In the genomic region with DNA sequence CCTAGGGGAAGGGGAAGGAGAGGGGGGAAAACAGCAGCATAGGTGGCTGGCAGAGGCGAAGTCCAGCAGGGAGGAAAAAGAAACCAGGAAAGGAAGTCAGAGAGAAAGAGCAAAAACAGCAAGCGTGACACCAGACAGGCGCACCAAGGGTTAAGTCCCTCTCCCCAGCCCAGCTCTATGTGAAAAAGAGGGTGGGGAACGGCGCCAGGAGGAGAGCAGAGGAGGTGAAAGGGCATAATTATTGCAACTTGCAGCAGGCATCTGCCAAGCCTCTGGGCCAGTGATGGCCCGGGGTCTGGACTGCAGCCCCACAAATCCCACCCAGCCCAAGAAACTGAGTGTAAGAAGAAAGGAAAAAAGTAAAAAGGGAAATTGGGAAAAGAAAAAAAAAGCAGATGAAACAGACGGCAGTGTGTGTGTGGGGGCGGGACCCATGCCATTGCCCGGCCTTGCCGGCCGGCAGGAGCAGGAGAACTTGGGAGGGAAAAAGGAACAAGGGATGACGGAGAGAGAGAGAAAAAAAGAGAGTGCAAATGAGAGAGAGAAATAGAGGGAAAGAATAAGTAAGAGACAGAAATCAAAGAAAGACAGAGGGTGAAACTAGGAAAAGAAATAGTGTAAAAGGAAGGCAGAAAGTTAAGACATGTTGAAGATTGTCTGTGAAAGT, we compare ENCODE assay signal across 17 cellular contexts. TPM values are rescaled to one million over a fixed set of nuclear protein-coding genes. Genes with fewer than 3 reads are reported as not detected.
DNase-seq lines count a peak whose midpoint lies in the region; ATAC-seq, FAIRE-seq and TF ChIP-seq lines count a peak whose summit lies in the region.
"Had no signal": no experiment of that assay in that cellular context is flagged by ENCODE, and none has a peak within 500 bp of the region (broad histone marks: within the 10 kb centered on the region; RNA-seq: fewer than 3 reads in every experiment).

No MANE protein-coding gene starts in this region.

- H2AFZ ChIP-seq in K562 (ENCODE audit: low read depth, low read length) = peak overlapping the region; percentile 90

- H3K9ac ChIP-seq in K562 (ENCODE audit: insufficient read depth in 1 of 2, low read depth in 2 of 2, low read length in 2 of 2) = peak overlapping the region; percentile 38 to 47; a peak in 3 of 4 replicates

- H3K4me3 ChIP-seq in K562 = no peak overlapping the region
- H3K4me3 ChIP-seq: lung, SK-N-MC, vagina had no signal

- no peaks in the 10 kb centered on the region for H3K27me3 ChIP-seq in K562 (ENCODE audit: control insufficient read depth in 2 of 2, insufficient read depth in 2 of 2, low read length in 2 of 2)
- H3K27me3 ChIP-seq: vagina had no signal

- no peak for TF ChIP-seq RAD21 in K562 (CRISPR knock-in tag; conservative IDR thresholded peaks at IDR 0.05 in 1 of 2, IDR thresholded peaks at IDR 0.05 in 1 of 2)

- FAIRE-seq in K562 (lab: Jason Lieb, UNC) = no peak

- no peaks in the 10 kb centered on the region for H3K27me3 Mint-ChIP-seq in mesothelial cell of epicardium (ENCODE audit: low read depth)
- H3K27me3 Mint-ChIP-seq: activated naive CD4-positive, alpha-beta T cell treated with anti-CD3 and anti-CD28 coated beads, Interleukin-2, amount 50 U/mL, for 24 hours had no signal

- H3K27ac Mint-ChIP-seq in mesothelial cell of epicardium = no peak overlapping the region
- H3K27ac Mint-ChIP-seq: activated naive CD4-positive, alpha-beta T cell treated with anti-CD3 and anti-CD28 coated beads, Interleukin-2, amount 50 U/mL, for 24 hours had no signal

- no peaks in the 10 kb centered on the region; the same call in 1 of the 2 replicates for H3K9me3 ChIP-seq in K562 (replicated peaks; ENCODE audit: control insufficient read depth, insufficient read depth, low read depth, low read length)
- H3K9me3 ChIP-seq: vagina had no signal

- peaks cover 11% of the 10 kb centered on the region for H3K36me3 Mint-ChIP-seq in mesothelial cell of epicardium
- H3K36me3 Mint-ChIP-seq: activated naive CD4-positive, alpha-beta T cell treated with anti-CD3 and anti-CD28 coated beads, Interleukin-2, amount 50 U/mL, for 24 hours had no signal

- H3K4me3 Mint-ChIP-seq in mesothelial cell of epicardium = peak overlapping the region; percentile 31
- H3K4me3 Mint-ChIP-seq: activated naive CD4-positive, alpha-beta T cell treated with anti-CD3 and anti-CD28 coated beads, Interleukin-2, amount 50 U/mL, for 24 hours had no signal

- peaks cover 8 to 15% of the 10 kb centered on the region in 2 experiments; a peak in 4 of 5 replicates for H3K4me1 ChIP-seq in K562 (replicated peaks in 1 of 2; ENCODE audit: control insufficient read depth in 2 of 2, insufficient read depth in 2 of 2, low read length in 2 of 2)
- H3K4me1 ChIP-seq: vagina had no signal

- peak; percentile 4 for DNase-seq in stimulated activated CD4-positive, alpha-beta T cell treated with anti-CD3 and anti-CD28 coated beads, Interleukin-15, amount 100 ng/mL, for 24 hours
- no peak for DNase-seq in stimulated activated CD4-positive, alpha-beta T cell treated with anti-CD3 and anti-CD28 coated beads, Interleukin-4, amount 100 ng/mL, for 1 hour
- DNase-seq in K562 (ENCODE audit: extremely low read depth in 1 of 4, low spot score in 3 of 4) (peak; percentile 14 to 57 (median 24)), mesothelial cell of epicardium (ENCODE audit: low spot score in 2 of 2, unreplicated experiment in 2 of 2) (no peak), LoVo (ENCODE audit: low spot score) (no peak), NCI-H510A treated with DMSO at 0.1 percent for 48 hours (lab: John Stamatoyannopoulos, UW) (no peak)
- no peak for DNase-seq in activated naive CD4-positive, alpha-beta T cell treated with Interleukin-2 at 50 U/mL for 16 hours
- DNase-seq: NCI-H1048, NCI-H748 treated with DMSO at 0.1 percent for 48 hours had no signal

- H3K4me1 Mint-ChIP-seq in mesothelial cell of epicardium = no peaks in the 10 kb centered on the region

- H3K4me2 ChIP-seq in K562 (ENCODE audit: insufficient read depth, low read length) = peak overlapping the region; percentile 51

- no peaks in the 10 kb centered on the region for H3K36me3 ChIP-seq in K562 (ENCODE audit: control insufficient read depth, insufficient read depth, low read length)
- H3K36me3 ChIP-seq: vagina had no signal

- BruUV-seq in K562 (replicated peaks; lab: Mats Ljungman, UMichigan) = no TSS peak

- intact Hi-C loops in K562 (cut with micrococcal nuclease) = loop anchor here (10.0 kb wide), 1 partner anchor 50 kb away; no protein-coding TSS in a partner anchor

- POLR2A ChIA-PET in K562 (lab: Yijun Ruan, JAX) = interaction anchor here (0.6 kb wide), 1 partner anchor 685 kb away, joined by 3 read pairs; no protein-coding TSS in a partner anchor

- no peaks in the 10 kb centered on the region for H4K20me1 ChIP-seq in K562 (replicated peaks; ENCODE audit: control insufficient read depth, insufficient read depth, low read length)

- peak; percentile 83 for ATAC-seq in K562
- no peak for ATAC-seq in GM21723 (IDR thresholded peaks at IDR 0.05; ENCODE audit: unreplicated experiment)

- in situ Hi-C loops in K562 (cut with MboI) = no loop called here

- H3K9me3 Mint-ChIP-seq in mesothelial cell of epicardium = peaks cover 69% of the 10 kb centered on the region
- H3K9me3 Mint-ChIP-seq: activated naive CD4-positive, alpha-beta T cell treated with anti-CD3 and anti-CD28 coated beads, Interleukin-2, amount 50 U/mL, for 24 hours had no signal

- no peak for TF ChIP-seq POLR2A in K562 (conservative IDR thresholded peaks at IDR 0.05)

- no peaks in the 10 kb centered on the region for H3K9me1 ChIP-seq in K562 (ENCODE audit: control insufficient read depth, insufficient read depth, low read length)

- no peak for TF ChIP-seq EP300 in K562 (IDR thresholded peaks at IDR 0.05; ENCODE audit: low read length)

- H3K27ac ChIP-seq in K562 (ENCODE audit: extremely low read depth, low read depth, low read length) = peak overlapping the region; percentile 43; the same call in 2 of the 3 replicates
- H3K27ac ChIP-seq: SK-N-MC, vagina had no signal

- WGBS in K562 (ENCODE audit: insufficient coverage, low coverage, missing lambda C conversion rate) = 5% methylated on average over 7 of the region's 12 CpGs

- TF ChIP-seq CTCF in K562 (IDR thresholded peaks at IDR 0.05 in 2 of 3, conservative IDR thresholded peaks at IDR 0.05 in 1 of 3; ENCODE audit: insufficient read depth in 2 of 3, low read depth in 1 of 3, low read length in 3 of 3) = no peak
- TF ChIP-seq CTCF in mesothelial cell of epicardium (IDR thresholded peaks at IDR 0.05; ENCODE audit: unreplicated experiment) = no peak

- H3K79me2 ChIP-seq in K562 (ENCODE audit: control insufficient read depth, insufficient read depth, low read length) = no peaks in the 10 kb centered on the region

- CTCF ChIA-PET in K562 (lab: Yijun Ruan, JAX; ENCODE audit: low intra/inter-chr PET ratio) = no interaction called here

RNA-seq across cellular contexts. Expression of a gene that starts 14.1 kb away (rescaled TPM):
- total RNA-seq in K562 (2011; cell fraction: chromatin; rRNA removed; ENCODE audit: low replicate concordance) = 12.9 and 13.5 TPM in 2 replicates
- total RNA-seq in K562 (2011; cell fraction: nucleolus; rRNA removed) = 19.7 and 21.0 TPM in 2 replicates
- 21.7 and 25.7 TPM in 2 replicates for total RNA-seq in K562 (2011; cell fraction: nucleoplasm; rRNA removed)
- total RNA-seq in K562 (2014; rRNA removed) (157 and 182 TPM in 2 replicates), K562 (2014; rRNA removed; fragmentation: Illumina TruSeq; extraction: Trizol) (98.1 and 110 TPM in 2 replicates), K562 (2015; rRNA removed; fragmentation: Illumina TruSeq; extraction: Trizol) (137 and 141 TPM in 2 replicates), K562 (2021) (120 and 121 TPM in 2 replicates), mesothelial cell of epicardium (not detected in 3 replicates)
- polyA plus RNA-seq in K562 (2011; rRNA removed) (159 and 253 TPM in 2 replicates), K562 (2014; fragmentation: Illumina TruSeq; extraction: Trizol) (182 and 200 TPM in 2 replicates), K562 (2014; fragmentation: Nextera tagmentation; extraction: Ambion mirVana) (10 to 100 TPM; 36.0 to 69.6 TPM), K562 (2014; rRNA removed) (173 and 179 TPM in 2 replicates)
- 261 and 449 TPM in 2 replicates for polyA plus RNA-seq in K562 (2011; cell fraction: cytosol; rRNA removed)
- polyA plus RNA-seq in K562 (2011; cell fraction: nucleus; rRNA removed) = 47.2 and 111 TPM in 2 replicates
- 156 and 166 TPM in 2 replicates for polyA plus RNA-seq in K562 (2012)
- 191 and 230 TPM in 2 replicates for polyA minus RNA-seq in K562 (2011; rRNA and poly(A)+ RNA removed)
- polyA minus RNA-seq in K562 (2011; cell fraction: cytosol; rRNA and poly(A)+ RNA removed) = 68.0 and 87.0 TPM in 2 replicates
- polyA minus RNA-seq in K562 (2011; cell fraction: nucleus; rRNA and poly(A)+ RNA removed) = 14.3 and 39.7 TPM in 2 replicates
- total RNA-seq: dermis microvascular lymphatic vessel endothelial cell, G401, lung, vagina had no signal
- polyA plus RNA-seq: BJ, lung had no signal

RNA-seq across cellular contexts. Expression of a gene that starts 28.6 kb away (rescaled TPM):
- total RNA-seq in K562 (2011; cell fraction: chromatin; rRNA removed; ENCODE audit: low replicate concordance) = not detected in 2 replicates
- not detected in 2 replicates for total RNA-seq in K562 (2011; cell fraction: nucleolus; rRNA removed)
- total RNA-seq in K562 (2011; cell fraction: nucleoplasm; rRNA removed) = not detected in 2 replicates
- total RNA-seq in K562 (2014; rRNA removed) (not detected in 2 replicates), K562 (2014; rRNA removed; fragmentation: Illumina TruSeq; extraction: Trizol) (not detected in 2 replicates), K562 (2015; rRNA removed; fragmentation: Illumina TruSeq; extraction: Trizol) (not detected in 2 replicates), K562 (2021) (not detected in 2 replicates), mesothelial cell of epicardium (0.47 to 0.89 TPM (median 0.52 TPM) in 3 replicates)
- polyA plus RNA-seq in K562 (2011; rRNA removed) (not detected in 2 replicates), K562 (2014; fragmentation: Illumina TruSeq; extraction: Trizol) (not detected in 2 replicates), K562 (2014; fragmentation: Nextera tagmentation; extraction: Ambion mirVana) (not detected), K562 (2014; rRNA removed) (0.17 TPM in 1 of 2 replicates, not detected in the other)
- polyA plus RNA-seq in K562 (2011; cell fraction: cytosol; rRNA removed) = not detected in 2 replicates
- 0.21 TPM in 1 of 2 replicates, not detected in the other for polyA plus RNA-seq in K562 (2011; cell fraction: nucleus; rRNA removed)
- polyA plus RNA-seq in K562 (2012) = 0.14 TPM in 1 of 2 replicates, not detected in the other
- not detected in 2 replicates for polyA minus RNA-seq in K562 (2011; rRNA and poly(A)+ RNA removed)
- not detected in 2 replicates for polyA minus RNA-seq in K562 (2011; cell fraction: cytosol; rRNA and poly(A)+ RNA removed)
- polyA minus RNA-seq in K562 (2011; cell fraction: nucleus; rRNA and poly(A)+ RNA removed) = not detected in 2 replicates
- total RNA-seq: dermis microvascular lymphatic vessel endothelial cell, G401, lung, vagina had no signal
- polyA plus RNA-seq: BJ had no signal

Comparison
In these comparisons a context has a peak if more than half of its experiments do, and no peak if none do; other contexts are left out.
1. DNase-seq: peak in stimulated activated CD4-positive, alpha-beta T cell treated with anti-CD3 and anti-CD28 coated beads, Interleukin-15, amount 100 ng/mL, for 24 hours (single experiment) and K562 (4 of 4); none in stimulated activated CD4-positive, alpha-beta T cell treated with anti-CD3 and anti-CD28 coated beads, Interleukin-4, amount 100 ng/mL, for 1 hour (single experiment), mesothelial cell of epicardium (0 of 2), LoVo (single experiment), NCI-H510A treated with DMSO at 0.1 percent for 48 hours (single experiment) and activated naive CD4-positive, alpha-beta T cell treated with Interleukin-2 at 50 U/mL for 16 hours (single experiment).
2. RNA of a gene that starts 14.1 kb away (total RNA-seq): 12.9 to 182 TPM in K562; not detected in mesothelial cell of epicardium; every median in the first group is over 10 times any median in the second.